In genomic region chr11:12673601-12673923, GRCh38 we compare ENCODE assay signal across 8 cellular contexts. TPM values are rescaled to one million over a fixed set of nuclear protein-coding genes. Genes with fewer than 3 reads are reported as not detected.
DNase-seq lines count a peak whose midpoint lies in the region; TF ChIP-seq lines count a peak whose summit lies in the region.

No MANE protein-coding gene starts in this region.

- peaks cover 35% of the 10 kb centered on the region for H3K4me1 Mint-ChIP-seq in neural crest cell

- H3K27ac Mint-ChIP-seq in neural crest cell (ENCODE audit: unreplicated experiment) = peak overlapping the region; percentile 92

- TF ChIP-seq CTCF in GM12865 (IDR thresholded peaks at IDR 0.05; ENCODE audit: insufficient read depth, low read depth, low read length, missing control alignments) = no peak
- TF ChIP-seq CTCF in dorsolateral prefrontal cortex (IDR thresholded peaks at IDR 0.05 in 54 of 56, conservative IDR thresholded peaks at IDR 0.05 in 2 of 56; ENCODE audit: low read depth in 1 of 56, partially characterized antibody in 56 of 56) = no peak
- no peak for TF ChIP-seq CTCF in neural crest cell (conservative IDR thresholded peaks at IDR 0.05)

- H3K4me3 ChIP-seq in GM12865 (ENCODE audit: low read depth, low read length) = peak overlapping the region; percentile 64
- peak overlapping the region; percentile 55 to 92 (median 82) for H3K4me3 ChIP-seq in dorsolateral prefrontal cortex

- H3K27me3 Mint-ChIP-seq in neural crest cell (ENCODE audit: low read depth) = no peaks in the 10 kb centered on the region

- no peaks in the 10 kb centered on the region for H3K36me3 Mint-ChIP-seq in neural crest cell (ENCODE audit: low read depth)

- DNase-seq in GM12865 (ENCODE audit: low read depth) (no peak), HT-29 (ENCODE audit: low spot score) (peak; percentile 56), dorsolateral prefrontal cortex (no peak), neural crest cell (ENCODE audit: low read depth, low spot score) (no peak), Kasumi-1 (lab: John Stamatoyannopoulos, UW) (no peak), cortex of kidney (lab: John Stamatoyannopoulos, UW) (no peak), NCI-H2227 (lab: John Stamatoyannopoulos, UW; ENCODE audit: unreplicated experiment) (no peak)
- DNase-seq in activated CD4-positive, CD25-positive, alpha-beta regulatory T cell (lab: John Stamatoyannopoulos, UW) = no peak

- peak overlapping the region; percentile 88 for H3K4me3 Mint-ChIP-seq in neural crest cell

- H3K27me3 ChIP-seq in dorsolateral prefrontal cortex = no peaks in the 10 kb centered on the region

- H3K9me3 Mint-ChIP-seq in neural crest cell = no peaks in the 10 kb centered on the region

- peak overlapping the region in 58 of 59 donors; percentile 42 to 95 (median 88) for H3K27ac ChIP-seq in dorsolateral prefrontal cortex

- intact Hi-C loops in dorsolateral prefrontal cortex (cut with DNase I) = loop anchor here (5.0 to 10.0 kb wide), 5 partner anchors 144 to 569 kb away; no protein-coding TSS in a partner anchor

RNA-seq across cellular contexts. Expression of gene TEAD1, which starts 0.7 kb away (rescaled TPM):
- total RNA-seq in HT-29 (2014; rRNA removed; shearing (Covaris generic)) = 99.5 and 102 TPM in 2 replicates
- total RNA-seq in dorsolateral prefrontal cortex = 100 to 1,000 TPM in 1 of 120 experiments, 10 to 100 TPM in 119; 22.9 to 101 (median 43.9) TPM
- 84.1 and 87.3 TPM in 2 replicates for total RNA-seq in neural crest cell
